21 cellular contexts compared by ENCODE assay signal in the genomic region with DNA sequence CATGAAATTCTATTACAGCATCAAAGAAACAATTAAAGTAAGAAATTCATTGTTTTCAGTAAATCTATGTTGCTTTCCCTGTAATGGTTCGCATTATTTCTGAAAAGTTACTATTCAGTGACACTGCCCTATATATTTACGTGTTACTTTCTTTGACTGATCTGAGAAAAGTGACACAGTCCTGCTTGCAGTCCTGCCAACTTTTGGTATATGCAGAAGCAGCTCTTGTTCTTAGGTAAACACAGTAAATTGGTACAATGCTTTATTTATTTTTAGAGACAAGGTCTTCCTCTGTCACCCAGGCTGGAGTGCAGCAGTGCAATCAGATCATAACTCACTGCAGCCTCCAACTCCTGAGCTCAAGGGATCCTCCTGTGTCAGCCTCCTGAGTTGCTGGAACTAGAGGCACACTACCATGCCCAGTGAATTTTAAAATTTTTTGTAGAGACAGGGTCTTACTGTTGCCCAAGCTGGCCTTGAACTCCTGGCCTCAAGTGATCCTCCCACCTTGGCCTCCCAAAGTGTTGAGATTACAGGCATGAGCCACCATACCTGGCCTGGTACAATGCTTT.
"Had no signal": no experiment of that assay in that cellular context is flagged by ENCODE, and none has a peak within 500 bp of the region (broad histone marks: within the 10 kb centered on the region; RNA-seq: fewer than 3 reads in every experiment).

No MANE protein-coding gene starts in this region.

- H3K27me3 Mint-ChIP-seq: dendritic cell treated with granulocyte-macrophage colony-stimulating factor and Interleukin-4, amounts not matched to agents 40 ng/mL and 50 ng/mL, for 4 days; effector memory CD8-positive, alpha-beta T cell; naive B cell had no signal

- H3K27ac Mint-ChIP-seq: dendritic cell treated with granulocyte-macrophage colony-stimulating factor and Interleukin-4, amounts not matched to agents 40 ng/mL and 50 ng/mL, for 4 days; effector memory CD8-positive, alpha-beta T cell; endodermal cell; mesothelial cell of epicardium had no signal

- H3K4me1 ChIP-seq: colonic mucosa, foreskin keratinocyte, gastroesophageal sphincter had no signal

- ATAC-seq: effector memory CD8-positive, alpha-beta T cell; esophagus mucosa; foreskin keratinocyte; gastroesophageal sphincter; heart right ventricle; left cardiac atrium; left lung; left ventricle myocardium superior; lower lobe of right lung; mucosa of descending colon had no signal

- H3K36me3 ChIP-seq: colonic mucosa, left lung had no signal

- H3K9me3 ChIP-seq: colonic mucosa, gastroesophageal sphincter, heart right ventricle, left lung, lower lobe of right lung, mucosa of descending colon had no signal

- H3K9me3 Mint-ChIP-seq: dendritic cell treated with granulocyte-macrophage colony-stimulating factor and Interleukin-4, amounts not matched to agents 40 ng/mL and 50 ng/mL, for 4 days; effector memory CD8-positive, alpha-beta T cell; endodermal cell; mesothelial cell of epicardium; naive B cell had no signal

- DNase-seq: colonic mucosa; cortex of kidney; effector CD8-positive, alpha-beta T cell; effector memory CD8-positive, alpha-beta T cell; endodermal cell; erythroblast; foreskin keratinocyte; heart right ventricle; hippocampal formation; left cardiac atrium; left lung; left ventricle myocardium superior; lower lobe of right lung; mesenchymal stem cell; mucosa of descending colon; naive B cell had no signal

- H3K4me3 ChIP-seq: colonic mucosa, gastroesophageal sphincter, heart right ventricle, left lung, lower lobe of right lung, mucosa of descending colon had no signal

- H3K4me3 Mint-ChIP-seq: dendritic cell treated with granulocyte-macrophage colony-stimulating factor and Interleukin-4, amounts not matched to agents 40 ng/mL and 50 ng/mL, for 4 days; effector memory CD8-positive, alpha-beta T cell; endodermal cell; mesothelial cell of epicardium; naive B cell had no signal

- H3K27me3 ChIP-seq: colonic mucosa, foreskin keratinocyte, gastroesophageal sphincter, heart right ventricle, left lung had no signal

- H3K27ac ChIP-seq: colonic mucosa, epithelial cell of prostate, foreskin keratinocyte, gastroesophageal sphincter, heart right ventricle, left lung, lower lobe of right lung had no signal
